ENCODE assay signal across 11 cellular contexts in the genomic region with DNA sequence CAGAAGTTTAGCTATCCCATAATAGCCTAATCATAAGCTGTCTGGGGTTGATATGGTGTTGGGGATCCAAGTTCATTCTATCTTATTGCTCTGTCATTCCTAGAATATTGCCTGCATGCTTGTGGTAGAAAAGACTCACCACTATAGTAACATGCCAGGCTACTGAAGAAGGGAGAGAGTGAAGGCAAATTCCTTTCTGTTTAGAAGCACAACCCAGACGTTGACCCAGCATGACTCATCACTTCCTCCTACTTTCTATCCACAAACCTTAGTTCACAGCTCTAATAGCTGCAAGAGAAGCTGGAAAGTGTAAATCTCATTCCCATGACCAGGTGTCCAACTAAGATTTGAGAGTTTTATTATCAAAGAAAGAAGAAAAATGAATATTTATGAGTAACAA. TPM values are rescaled to one million over a fixed set of nuclear protein-coding genes. Genes with fewer than 3 reads are reported as not detected.
DNase-seq lines count a peak whose midpoint lies in the region; ATAC-seq lines count a peak whose summit lies in the region.
"Had no signal": no experiment of that assay in that cellular context is flagged by ENCODE, and none has a peak within 500 bp of the region (broad histone marks: within the 10 kb centered on the region; RNA-seq: fewer than 3 reads in every experiment).

No MANE protein-coding gene starts in this region.

- DNase-seq in AG20443 (ENCODE audit: low spot score): peak; percentile 35
- peak; percentile 100 for DNase-seq in HT1080 (ENCODE audit: low read depth)
- peak; percentile 50 for DNase-seq in T1000 (lab: John Stamatoyannopoulos, UW)
- peak; percentile 64 for DNase-seq in hepatic stellate cell (ENCODE audit: low spot score)
- DNase-seq in NCI-H1105 (lab: John Stamatoyannopoulos, UW): no peak
- no peak for DNase-seq in activated T-cell treated with anti-CD3 and anti-CD28 coated beads, Interleukin-2, amount 50 U/mL, for 1 hour
- DNase-seq in iPS-NIHi11 (ENCODE audit: low spot score): no peak
- DNase-seq: activated T-cell treated with anti-CD3 and anti-CD28 coated beads, Interleukin-2, amount 50 U/mL, for 72 hours; nephron progenitor cell had no signal

- no peak for ATAC-seq in HG03521 (IDR thresholded peaks at IDR 0.05; ENCODE audit: unreplicated experiment)
- ATAC-seq: activated T-cell treated with anti-CD3 and anti-CD28 coated beads, Interleukin-2, amount 50 U/mL, for 72 hours; gastroesophageal sphincter had no signal

RNA-seq across cellular contexts. Expression of a gene that starts 57.8 kb away (rescaled TPM):
- total RNA-seq in HT1080 (2014; rRNA removed; shearing (Covaris generic)): 70.0 and 74.2 TPM in 2 replicates
- polyA plus RNA-seq in HT1080 (2015; cell fraction: cytosol; rRNA removed): 101 and 110 TPM in 2 replicates
- 162 and 192 TPM in 2 replicates for polyA plus RNA-seq in HT1080 (2015; cell fraction: nucleus; rRNA removed)

RNA-seq across cellular contexts. Expression of a gene that starts 58.1 kb away (rescaled TPM):
- total RNA-seq in HT1080 (2014; rRNA removed; shearing (Covaris generic)): 6.2 and 9.1 TPM in 2 replicates
- 3.2 and 5.3 TPM in 2 replicates for polyA plus RNA-seq in HT1080 (2015; cell fraction: cytosol; rRNA removed)
- 3.1 and 4.5 TPM in 2 replicates for polyA plus RNA-seq in HT1080 (2015; cell fraction: nucleus; rRNA removed)

Comparison
In these comparisons a context has a peak if more than half of its experiments do, and no peak if none do; other contexts are left out.
1. DNase-seq: peak in AG20443 (single experiment), HT1080 (single experiment), T1000 (single experiment) and hepatic stellate cell (single experiment); none in NCI-H1105 (single experiment), activated T-cell treated with anti-CD3 and anti-CD28 coated beads, Interleukin-2, amount 50 U/mL, for 1 hour (single experiment) and iPS-NIHi11 (single experiment).